In the genomic region with DNA sequence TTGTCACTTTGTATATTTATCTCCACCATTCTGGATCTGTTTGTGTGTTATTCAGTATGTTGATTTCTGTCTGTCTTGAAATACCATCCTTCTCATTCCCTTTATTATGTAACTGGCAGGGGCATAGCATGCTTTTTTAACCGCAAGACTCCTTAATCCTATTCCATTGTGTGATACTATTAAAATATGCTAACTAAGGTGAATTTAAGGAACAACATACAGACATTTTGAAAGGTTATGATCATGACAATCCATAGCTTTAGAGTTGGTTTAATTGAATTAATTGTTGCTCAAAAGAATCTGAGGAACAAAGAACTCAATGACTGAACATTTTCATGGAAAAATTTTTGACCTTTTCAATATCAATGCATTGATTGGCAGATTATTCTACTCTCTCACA, we compare ENCODE assay signal across 23 cellular contexts.
DNase-seq lines count a peak whose midpoint lies in the region; ATAC-seq, FAIRE-seq and TF ChIP-seq lines count a peak whose summit lies in the region.
"Had no signal": no experiment of that assay in that cellular context is flagged by ENCODE, and none has a peak within 500 bp of the region (broad histone marks: within the 10 kb centered on the region; RNA-seq: fewer than 3 reads in every experiment).

No MANE protein-coding gene starts in this region.

- H3K27me3 Mint-ChIP-seq in WTC11 (ENCODE audit: low read depth), result no peaks in the 10 kb centered on the region
- H3K27me3 Mint-ChIP-seq: CD4-positive, alpha-beta T cell; CD8-positive, alpha-beta memory T cell had no signal

- TF ChIP-seq RAD21 in HepG2 (CRISPR knock-in tag; IDR thresholded peaks at IDR 0.05), result no peak

- H3K9ac ChIP-seq in HepG2 (ENCODE audit: insufficient read depth, low read depth, low read length), result no peak overlapping the region
- H3K9ac ChIP-seq: BLaER1 treated with 17β-estradiol and CSF1 and Interleukin-3, amounts not matched to agents 10 nM and 100 nM had no signal

- no peak for TF ChIP-seq CTCF in HepG2 (CRISPR knock-in tag; IDR thresholded peaks at IDR 0.05)
- TF ChIP-seq CTCF in right lobe of liver (IDR thresholded peaks at IDR 0.05), result no peak
- no peak for TF ChIP-seq CTCF in WTC11 (IDR thresholded peaks at IDR 0.05)
- TF ChIP-seq CTCF in tibial artery (IDR thresholded peaks at IDR 0.05), result no peak

- in situ Hi-C loops in HepG2 (cut with HindIII; ENCODE audit: extremely low pct_ligation_motif_present, low pct_unique_long_range_greater_than_20kb) (no loop called here), HAP-1 (cut with MboI; ENCODE audit: low sequenced_read_pairs) (no loop called here)

- H3K9me3 Mint-ChIP-seq in WTC11, result no peaks in the 10 kb centered on the region
- H3K9me3 Mint-ChIP-seq: CD14-positive monocyte had no signal

- H3K4me1 ChIP-seq in HepG2 (ENCODE audit: insufficient read depth, low read length) (no peaks in the 10 kb centered on the region), right lobe of liver (no peaks in the 10 kb centered on the region), HAP-1 (peaks cover 25% of the 10 kb centered on the region), tibial artery (no peaks in the 10 kb centered on the region)

- DNase-seq in HepG2 (ENCODE audit: low spot score), result no peak
- DNase-seq in right lobe of liver, result no peak
- DNase-seq in HAP-1 (ENCODE audit: low spot score in 2 of 2), result peak; percentile 18 to 97
- no peak for DNase-seq in WTC11 (ENCODE audit: low spot score)
- DNase-seq in tibial artery, result no peak
- DNase-seq: ACHN; AML-193; BE2C; CD4-positive, alpha-beta T cell; CD8-positive, alpha-beta memory T cell; DMS 273 treated with DMSO at 0.1 percent for 48 hours; DMS79; EL; GDM1; H7; HFFc6 had no signal

- no peak overlapping the region for H3K27ac ChIP-seq in HepG2 (ENCODE audit: extremely low read length, insufficient read depth, low read length)
- no peak overlapping the region for H3K27ac ChIP-seq in right lobe of liver
- no peak overlapping the region for H3K27ac ChIP-seq in tibial artery
- H3K27ac ChIP-seq: 22Rv1; BLaER1 treated with 17β-estradiol and CSF1 and Interleukin-3, amounts not matched to agents 10 nM and 100 nM had no signal

- no peak overlapping the region for H3K4me2 ChIP-seq in HepG2 (ENCODE audit: low read depth, low read length)
- H3K4me2 ChIP-seq: BLaER1 treated with 17β-estradiol and CSF1 and Interleukin-3, amounts not matched to agents 10 nM and 100 nM had no signal

- TF ChIP-seq POLR2A in HepG2 (IDR thresholded peaks at IDR 0.05; ENCODE audit: insufficient read depth in 1 of 2, low read depth in 2 of 2, low read length in 2 of 2), result no peak
- TF ChIP-seq POLR2A in right lobe of liver (IDR thresholded peaks at IDR 0.05), result no peak

- no peaks in the 10 kb centered on the region; the same call in 1 of the 2 replicates for H4K20me1 ChIP-seq in HepG2 (ENCODE audit: insufficient read depth, low read length)
- H4K20me1 ChIP-seq: BLaER1 treated with 17β-estradiol and CSF1 and Interleukin-3, amounts not matched to agents 10 nM and 100 nM had no signal

- H3K27me3 ChIP-seq in HepG2 (ENCODE audit: control insufficient read depth in 1 of 2, insufficient read depth in 2 of 2, low read length in 2 of 2), result no peaks in the 10 kb centered on the region
- H3K27me3 ChIP-seq in right lobe of liver, result no peaks in the 10 kb centered on the region
- no peaks in the 10 kb centered on the region for H3K27me3 ChIP-seq in HAP-1 (ENCODE audit: low read depth)
- H3K27me3 ChIP-seq in tibial artery, result no peaks in the 10 kb centered on the region
- H3K27me3 ChIP-seq: BE2C; BLaER1 treated with 17β-estradiol and CSF1 and Interleukin-3, amounts not matched to agents 10 nM and 100 nM had no signal

- H3K36me3 Mint-ChIP-seq in WTC11, result no peaks in the 10 kb centered on the region
- H3K36me3 Mint-ChIP-seq: CD14-positive monocyte; CD8-positive, alpha-beta memory T cell had no signal

- intact Hi-C loops in HepG2 (cut with micrococcal nuclease; ENCODE audit: unreplicated experiment) (no loop called here), right lobe of liver (cut with DNase I) (no loop called here), tibial artery (cut with DNase I; ENCODE audit: low total_unique reads) (no loop called here)

- H3K27ac Mint-ChIP-seq in WTC11, result peak overlapping the region; percentile 2
- H3K27ac Mint-ChIP-seq: CD14-positive monocyte; CD4-positive, alpha-beta T cell; HFFc6 had no signal

- peaks cover 21% of the 10 kb centered on the region for H3K4me1 Mint-ChIP-seq in WTC11
- H3K4me1 Mint-ChIP-seq: CD14-positive monocyte; CD8-positive, alpha-beta memory T cell had no signal

- CTCF ChIA-PET in HepG2 (lab: Yijun Ruan, JAX; ENCODE audit: low intra/inter-chr PET ratio, low total read pairs) (no interaction called here), WTC11 (lab: Charles Lee) (no interaction called here)

- BruUV-seq in HepG2 (replicated peaks; lab: Mats Ljungman, UMichigan), result no TSS peak

- H3K9me3 ChIP-seq in HepG2 (ENCODE audit: low read length), result no peaks in the 10 kb centered on the region
- no peaks in the 10 kb centered on the region for H3K9me3 ChIP-seq in right lobe of liver
- no peaks in the 10 kb centered on the region for H3K9me3 ChIP-seq in HAP-1
- no peaks in the 10 kb centered on the region for H3K9me3 ChIP-seq in tibial artery
- H3K9me3 ChIP-seq: BE2C; BLaER1 treated with 17β-estradiol and CSF1 and Interleukin-3, amounts not matched to agents 10 nM and 100 nM had no signal

- H3K36me3 ChIP-seq in HepG2 (replicated peaks in 1 of 2; ENCODE audit: control insufficient read depth in 1 of 2, insufficient read depth in 2 of 2, low read length in 2 of 2), result no peaks in the 10 kb centered on the region
- no peaks in the 10 kb centered on the region for H3K36me3 ChIP-seq in right lobe of liver
- H3K36me3 ChIP-seq in HAP-1 (replicated peaks), result no peaks in the 10 kb centered on the region
- no peaks in the 10 kb centered on the region for H3K36me3 ChIP-seq in tibial artery
- H3K36me3 ChIP-seq: BE2C; BLaER1 treated with 17β-estradiol and CSF1 and Interleukin-3, amounts not matched to agents 10 nM and 100 nM had no signal

- no peak for ATAC-seq in HepG2
- no peak for ATAC-seq in right lobe of liver
- ATAC-seq in WTC11, result no peak
- no peak for ATAC-seq in HG03280 (IDR thresholded peaks at IDR 0.05; ENCODE audit: unreplicated experiment)
- ATAC-seq: GM12878 had no signal

- FAIRE-seq in HepG2 (lab: Jason Lieb, UNC), result no peak
- FAIRE-seq: A204.1, GM12878, H1 had no signal

- no peak overlapping the region for H2AFZ ChIP-seq in HepG2 (ENCODE audit: low read length)

- H3K4me3 Mint-ChIP-seq in WTC11, result no peak overlapping the region
- H3K4me3 Mint-ChIP-seq: CD14-positive monocyte; CD4-positive, alpha-beta T cell; CD8-positive, alpha-beta memory T cell; HFFc6 had no signal

- H3K4me3 ChIP-seq in HepG2 (replicated peaks in 1 of 3; ENCODE audit: insufficient read depth in 1 of 3, low read depth in 2 of 3, low read length in 3 of 3), result no peak overlapping the region
- H3K4me3 ChIP-seq in right lobe of liver, result no peak overlapping the region
- H3K4me3 ChIP-seq in HAP-1, result no peak overlapping the region
- H3K4me3 ChIP-seq in tibial artery, result no peak overlapping the region
- H3K4me3 ChIP-seq: BLaER1 treated with 17β-estradiol and CSF1 and Interleukin-3, amounts not matched to agents 10 nM and 100 nM; GM12878 had no signal

- TF ChIP-seq EP300 in HepG2 (IDR thresholded peaks at IDR 0.05; ENCODE audit: low read depth in 2 of 2, low read length in 2 of 2) (no peak), HepG2 (CRISPR knock-in tag; IDR thresholded peaks at IDR 0.05; ENCODE audit: borderline replicate concordance) (no peak)

- H3K79me2 ChIP-seq in HepG2 (ENCODE audit: insufficient read depth, low read length), result no peaks in the 10 kb centered on the region

- POLR2A ChIA-PET in HepG2 (lab: Yijun Ruan, JAX) (no interaction called here), WTC11 (lab: Charles Lee) (no interaction called here)

- 54% methylated on average over 1 of the region's 1 CpG for WGBS in HepG2 (ENCODE audit: low lambda C conversion rate)
- 73% methylated on average over 1 of the region's 1 CpG for WGBS in right lobe of liver (ENCODE audit: insufficient coverage, low coverage, low lambda C conversion rate, missing lambda C conversion rate)

TF ChIP-seq in HepG2, 621 proteins besides CTCF, POLR2A, EP300 and RAD21 (continues in another document):
- TF ChIP-seq ZNF260 (CRISPR knock-in tag; IDR thresholded peaks at IDR 0.05; ENCODE audit: borderline replicate concordance, low read depth), result no peak
- TF ChIP-seq, protein P1, sequence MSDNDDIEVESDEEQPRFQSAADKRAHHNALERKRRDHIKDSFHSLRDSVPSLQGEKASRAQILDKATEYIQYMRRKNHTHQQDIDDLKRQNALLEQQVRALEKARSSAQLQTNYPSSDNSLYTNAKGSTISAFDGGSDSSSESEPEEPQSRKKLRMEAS (IDR thresholded peaks at IDR 0.05), result no peak

TF ChIP-seq in WTC11, 78 proteins besides CTCF, POLR2A, EP300 and RAD21 (continues in another document):
- TF ChIP-seq, protein P2, sequence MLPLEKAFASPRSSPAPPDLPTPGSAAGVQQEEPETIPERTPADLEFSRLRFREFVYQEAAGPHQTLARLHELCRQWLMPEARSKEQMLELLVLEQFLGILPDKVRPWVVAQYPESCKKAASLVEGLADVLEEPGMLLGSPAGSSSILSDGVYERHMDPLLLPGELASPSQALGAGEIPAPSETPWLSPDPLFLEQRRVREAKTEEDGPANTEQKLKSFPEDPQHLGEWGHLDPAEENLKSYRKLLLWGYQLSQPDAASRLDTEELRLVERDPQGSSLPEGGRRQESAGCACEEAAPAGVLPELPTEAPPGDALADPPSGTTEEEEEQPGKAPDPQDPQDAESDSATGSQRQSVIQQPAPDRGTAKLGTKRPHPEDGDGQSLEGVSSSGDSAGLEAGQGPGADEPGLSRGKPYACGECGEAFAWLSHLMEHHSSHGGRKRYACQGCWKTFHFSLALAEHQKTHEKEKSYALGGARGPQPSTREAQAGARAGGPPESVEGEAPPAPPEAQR (CRISPR knock-in tag; IDR thresholded peaks at IDR 0.05), result no peak
- no peak for TF ChIP-seq ZMAT4 (CRISPR knock-in tag; IDR thresholded peaks at IDR 0.05)
- TF ChIP-seq ZNF396 (CRISPR knock-in tag; IDR thresholded peaks at IDR 0.05; ENCODE audit: borderline replicate concordance), result no peak
- no peak for TF ChIP-seq MXD4 (CRISPR knock-in tag; IDR thresholded peaks at IDR 0.05; ENCODE audit: borderline replicate concordance)
- no peak for TF ChIP-seq NR1H2 (CRISPR knock-in tag; IDR thresholded peaks at IDR 0.05)
- TF ChIP-seq, protein P3, sequence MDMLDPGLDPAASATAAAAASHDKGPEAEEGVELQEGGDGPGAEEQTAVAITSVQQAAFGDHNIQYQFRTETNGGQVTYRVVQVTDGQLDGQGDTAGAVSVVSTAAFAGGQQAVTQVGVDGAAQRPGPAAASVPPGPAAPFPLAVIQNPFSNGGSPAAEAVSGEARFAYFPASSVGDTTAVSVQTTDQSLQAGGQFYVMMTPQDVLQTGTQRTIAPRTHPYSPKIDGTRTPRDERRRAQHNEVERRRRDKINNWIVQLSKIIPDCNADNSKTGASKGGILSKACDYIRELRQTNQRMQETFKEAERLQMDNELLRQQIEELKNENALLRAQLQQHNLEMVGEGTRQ (CRISPR knock-in tag; IDR thresholded peaks at IDR 0.05), result no peak
- no peak for TF ChIP-seq MYBL2 (CRISPR knock-in tag; IDR thresholded peaks at IDR 0.05)

Comparison
In these comparisons a context has a peak if more than half of its experiments do, and no peak if none do; other contexts are left out.
1. DNase-seq: peak in HAP-1 (2 of 2); none in HepG2 (single experiment), right lobe of liver (0 of 3), WTC11 (single experiment) and tibial artery (0 of 2).